ENCODE assay signal across 23 cellular contexts in the genomic region with DNA sequence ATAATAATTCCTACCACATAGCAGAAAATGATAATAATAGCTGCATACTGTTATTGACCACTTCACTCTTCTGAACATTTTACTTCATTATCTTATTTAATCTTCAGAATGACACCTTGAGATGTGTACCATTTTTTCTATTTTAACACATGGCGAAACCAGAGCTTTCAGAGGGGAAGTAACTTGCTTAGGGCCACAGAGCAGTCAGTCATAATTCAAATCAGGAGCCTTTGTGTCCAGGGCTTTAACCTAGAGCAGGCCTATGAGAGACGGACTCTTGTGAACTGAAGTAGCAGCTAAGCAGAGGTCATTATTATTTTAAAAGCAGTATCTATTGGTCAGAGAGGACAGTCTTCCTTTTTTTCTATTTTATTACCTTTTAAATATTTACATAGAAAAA.
"Had no signal": no experiment of that assay in that cellular context is flagged by ENCODE, and none has a peak within 500 bp of the region (broad histone marks: within the 10 kb centered on the region; RNA-seq: fewer than 3 reads in every experiment).

No MANE protein-coding gene starts in this region.

- H3K9ac ChIP-seq: neural progenitor cell had no signal

- ATAC-seq: activated CD4-positive, CD25-positive, alpha-beta regulatory T cell treated with anti-CD3 and anti-CD28 coated beads, Interleukin-2, amount 50 U/mL, for 24 hours; left lobe of liver had no signal

- H2AFZ ChIP-seq: neural progenitor cell had no signal

- H3K36me3 ChIP-seq: brain microvascular endothelial cell, colonic mucosa, neural progenitor cell, prostate gland, right atrium auricular region, vagina had no signal

- H3K4me2 ChIP-seq: neural progenitor cell had no signal

- H3K27ac ChIP-seq: brain microvascular endothelial cell, colonic mucosa, neural progenitor cell, prostate gland, right atrium auricular region, vagina had no signal

- H3K9me3 ChIP-seq: colonic mucosa, prostate gland, right atrium auricular region, vagina had no signal

- H3K27me3 ChIP-seq: brain microvascular endothelial cell, colonic mucosa, neural progenitor cell, right atrium auricular region, vagina had no signal

- DNase-seq: activated CD4-positive, alpha-beta T cell treated with anti-CD3 and anti-CD28 coated beads, Interleukin-2, amount 50 U/mL, for 1 hour; activated CD8-positive, alpha-beta memory T cell treated with anti-CD3 and anti-CD28 coated beads, Interleukin-2, amount 50 U/mL, for 4 hours; activated effector memory CD4-positive, alpha-beta T cell treated with Interleukin-2 at 50 U/mL for 16 hours; activated naive CD4-positive, alpha-beta T cell treated with anti-CD3 and anti-CD28 coated beads, Interleukin-2, amount 50 U/mL, for 16 hours; activated T-cell treated with anti-CD3 and anti-CD28 coated beads, Interleukin-2, amount 50 U/mL, for 48 hours; aorta; brain microvascular endothelial cell; central memory CD4-positive, alpha-beta T cell; colonic mucosa; head of caudate nucleus; kidney; midbrain; stimulated activated CD4-positive, alpha-beta T cell treated with anti-CD3 and anti-CD28 coated beads, Interleukin-12 subunit alpha, Interleukin-12 subunit beta, amount 100 ng/mL, for 4 hours; stimulated activated CD4-positive, alpha-beta T cell treated with anti-CD3 and anti-CD28 coated beads, Interleukin-2, amount 100 ng/mL, for 24 hours; T1000; trophoblast cell had no signal

- H3K27me3 Mint-ChIP-seq: stimulated activated naive CD8-positive, alpha-beta T cell treated with anti-CD3 and anti-CD28 coated beads, Interleukin-15, Interleukin-2, amounts not matched to agents 100 ng/mL and 50 ng/mL, for 24 hours had no signal

- H3K9me3 Mint-ChIP-seq: neural progenitor cell; stimulated activated naive CD8-positive, alpha-beta T cell treated with anti-CD3 and anti-CD28 coated beads, Interleukin-15, Interleukin-2, amounts not matched to agents 100 ng/mL and 50 ng/mL, for 24 hours had no signal

- H3K4me3 Mint-ChIP-seq: neural progenitor cell; stimulated activated naive CD8-positive, alpha-beta T cell treated with anti-CD3 and anti-CD28 coated beads, Interleukin-15, Interleukin-2, amounts not matched to agents 100 ng/mL and 50 ng/mL, for 24 hours had no signal

- H3K4me1 ChIP-seq: colonic mucosa, prostate gland had no signal

- H3K4me3 ChIP-seq: colonic mucosa, neural progenitor cell, prostate gland, right atrium auricular region, vagina had no signal

- H3K27ac Mint-ChIP-seq: neural progenitor cell; stimulated activated naive CD8-positive, alpha-beta T cell treated with anti-CD3 and anti-CD28 coated beads, Interleukin-15, Interleukin-2, amounts not matched to agents 100 ng/mL and 50 ng/mL, for 24 hours had no signal
